In genomic region chr11:82676483-82677094, GRCh38 we compare ENCODE assay signal across 12 cellular contexts. TPM values are rescaled to one million over a fixed set of nuclear protein-coding genes. Genes with fewer than 3 reads are reported as not detected.
DNase-seq lines count a peak whose midpoint lies in the region; ATAC-seq and TF ChIP-seq lines count a peak whose summit lies in the region.
"Had no signal": no experiment of that assay in that cellular context is flagged by ENCODE, and none has a peak within 500 bp of the region (broad histone marks: within the 10 kb centered on the region; RNA-seq: fewer than 3 reads in every experiment).

No MANE protein-coding gene starts in this region.

- peak; percentile 52 for ATAC-seq in GM18517 (IDR thresholded peaks at IDR 0.05; ENCODE audit: unreplicated experiment)
- ATAC-seq in naive thymus-derived CD4-positive, alpha-beta T cell = no peak

- DNase-seq in AG04450 (ENCODE audit: low read depth, low spot score) (no peak), PC-9 (no peak), fibroblast of villous mesenchyme (ENCODE audit: low read depth) (no peak), DMS153 (lab: John Stamatoyannopoulos, UW) (no peak), testis (no peak)
- no peak for DNase-seq in naive thymus-derived CD4-positive, alpha-beta T cell
- DNase-seq in effector CD4-positive, alpha-beta T cell = no peak
- DNase-seq: activated CD4-positive, CD25-positive, alpha-beta regulatory T cell; hypothalamus; posterior cingulate gyrus had no signal

- peaks cover 0 to 29% (median 15%) of the 10 kb centered on the region in 5 donors for H3K27me3 Mint-ChIP-seq in naive thymus-derived CD4-positive, alpha-beta T cell

- no peaks in the 10 kb centered on the region for H3F3A ChIP-seq in PC-9 (ENCODE audit: insufficient read depth, low read depth)

- no peaks in the 10 kb centered on the region for H3K36me3 Mint-ChIP-seq in naive thymus-derived CD4-positive, alpha-beta T cell

- no TSS peak for BruUV-seq in PC-9 (replicated peaks; lab: Mats Ljungman, UMichigan)

- H3K9me3 ChIP-seq in AG04450 (ENCODE audit: control insufficient read depth, insufficient read depth, low read length) (no peaks in the 10 kb centered on the region), PC-9 (ENCODE audit: insufficient read depth, low read depth) (no peaks in the 10 kb centered on the region), testis (no peaks in the 10 kb centered on the region)
- no peaks in the 10 kb centered on the region for H3K9me3 ChIP-seq in naive thymus-derived CD4-positive, alpha-beta T cell (ENCODE audit: control insufficient read depth in 2 of 3, low read length in 3 of 3)

- H3K27me3 ChIP-seq in AG04450 (ENCODE audit: control insufficient read depth, insufficient read depth, low read length) = no peaks in the 10 kb centered on the region
- H3K27me3 ChIP-seq in PC-9 (ENCODE audit: insufficient read depth, low read depth) = no peaks in the 10 kb centered on the region
- H3K27me3 ChIP-seq in naive thymus-derived CD4-positive, alpha-beta T cell (ENCODE audit: control insufficient read depth in 2 of 2, insufficient read depth in 2 of 2, low read length in 2 of 2) = no peaks in the 10 kb centered on the region
- no peaks in the 10 kb centered on the region for H3K27me3 ChIP-seq in testis

- H3K27ac Mint-ChIP-seq in naive thymus-derived CD4-positive, alpha-beta T cell = no peak overlapping the region

- H3K4me3 ChIP-seq in AG04450 (ENCODE audit: low read depth, low read length) = no peak overlapping the region
- no peak overlapping the region for H3K4me3 ChIP-seq in PC-9
- no peak overlapping the region for H3K4me3 ChIP-seq in fibroblast of villous mesenchyme (ENCODE audit: low read depth, low read length)
- no peak overlapping the region for H3K4me3 ChIP-seq in naive thymus-derived CD4-positive, alpha-beta T cell (ENCODE audit: low read length)
- no peak overlapping the region for H3K4me3 ChIP-seq in testis

- CTCF ChIA-PET in AG04450 (lab: Charles Lee) = interaction anchor here (0.6 to 0.9 kb wide), 2 partner anchors 12 to 1029 kb away, joined by 3 read pairs; no protein-coding TSS in a partner anchor
- CTCF ChIA-PET in PC-9 (lab: Charles Lee) = interaction anchor here (0.9 kb wide), 1 partner anchor 20 kb away, joined by 4 read pairs; no protein-coding TSS in a partner anchor
- CTCF ChIA-PET in naive thymus-derived CD4-positive, alpha-beta T cell (lab: Charles Lee) = no interaction called here

- H4K20me1 ChIP-seq in PC-9 (ENCODE audit: insufficient read depth) = no peaks in the 10 kb centered on the region

- 53 to 69% methylated on average over 3 of the region's 3 CpGs for WGBS in testis, 2 donors

- peaks cover 0 to 22% (median 5%) of the 10 kb centered on the region in 11 donors for H3K9me3 Mint-ChIP-seq in naive thymus-derived CD4-positive, alpha-beta T cell

- H3K79me2 ChIP-seq in PC-9 (ENCODE audit: low read depth) = no peaks in the 10 kb centered on the region

- H3K27ac ChIP-seq in AG04450 (ENCODE audit: low read depth, low read length) (no peak overlapping the region), PC-9 (no peak overlapping the region), testis (no peak overlapping the region)
- H3K27ac ChIP-seq in naive thymus-derived CD4-positive, alpha-beta T cell (ENCODE audit: low read depth, low read length) = no peak overlapping the region

- TF ChIP-seq CTCF in AG04450 (IDR thresholded peaks at IDR 0.05; ENCODE audit: low read depth, low read length) (peak; percentile 34; the same call in 1 of the 2 replicates), PC-9 (conservative IDR thresholded peaks at IDR 0.05) (peak; percentile 75), fibroblast of villous mesenchyme (IDR thresholded peaks at IDR 0.05; ENCODE audit: insufficient read depth, low read depth, low read length) (peak; percentile 46), testis (IDR thresholded peaks at IDR 0.05) (peak in 1 of 3 experiments; percentile 43)

- no peaks in the 10 kb centered on the region for H3K9me2 ChIP-seq in PC-9 (ENCODE audit: insufficient read depth)

- H3K4me3 Mint-ChIP-seq in naive thymus-derived CD4-positive, alpha-beta T cell = no peak overlapping the region

- no peak overlapping the region for H3K4me2 ChIP-seq in PC-9

- no peaks in the 10 kb centered on the region for H3K4me1 Mint-ChIP-seq in naive thymus-derived CD4-positive, alpha-beta T cell

- no peak overlapping the region for H2AFZ ChIP-seq in PC-9

- no peaks in the 10 kb centered on the region for H3K36me3 ChIP-seq in PC-9 (ENCODE audit: low read depth)
- no peaks in the 10 kb centered on the region for H3K36me3 ChIP-seq in naive thymus-derived CD4-positive, alpha-beta T cell (ENCODE audit: control insufficient read depth in 2 of 3, insufficient read depth in 3 of 3, low read length in 3 of 3)
- no peaks in the 10 kb centered on the region for H3K36me3 ChIP-seq in testis (ENCODE audit: low read depth, missing control alignments)

- H3K4me1 ChIP-seq in PC-9 (replicated peaks; ENCODE audit: insufficient read depth) = no peaks in the 10 kb centered on the region
- H3K4me1 ChIP-seq in naive thymus-derived CD4-positive, alpha-beta T cell (ENCODE audit: control insufficient read depth in 2 of 2, insufficient read depth in 2 of 2, low read length in 2 of 2) = no peaks in the 10 kb centered on the region
- H3K4me1 ChIP-seq in testis = no peaks in the 10 kb centered on the region

- TF ChIP-seq POLR2A in testis (IDR thresholded peaks at IDR 0.05) = no peak

- intact Hi-C loops in PC-9 (cut with micrococcal nuclease; ENCODE audit: unreplicated experiment) (no loop called here), testis (cut with DNase I; ENCODE audit: low total_unique reads) (no loop called here)
- intact Hi-C loops in naive thymus-derived CD4-positive, alpha-beta T cell (cut with micrococcal nuclease) = no loop called here

- POLR2A ChIA-PET in AG04450 (lab: Yijun Ruan, JAX) = no interaction called here
- POLR2A ChIA-PET in PC-9 (lab: Charles Lee; ENCODE audit: unreplicated experiment) = no interaction called here
- POLR2A ChIA-PET in naive thymus-derived CD4-positive, alpha-beta T cell (lab: Charles Lee) = no interaction called here

RNA-seq across cellular contexts. Expression of gene FAM181B, which starts 57.1 kb away (rescaled TPM):
- polyA plus RNA-seq in AG04450 (2011; rRNA removed) (not detected in 2 replicates), testis (ENCODE audit: insufficient read depth, low read depth, low replicate concordance) (0.45 TPM)
- polyA minus RNA-seq in AG04450 (2011; rRNA and poly(A)+ RNA removed) = not detected in 2 replicates
- total RNA-seq in PC-9 (2021) (not detected in 2 replicates), fibroblast of villous mesenchyme (under 0.01 TPM in 1 of 2 replicates, not detected in the other), testis (1 to 10 TPM; 1.1 to 1.2 TPM)
- under 1 TPM in 4 of 5 experiments, not detected in 1; 0.10 to 0.97 (median 0.40) TPM for total RNA-seq in naive thymus-derived CD4-positive, alpha-beta T cell
- polyA plus RNA-seq in naive thymus-derived CD4-positive, alpha-beta T cell = under 1 TPM in 1 of 2 donors, not detected in 1; 0.19 TPM
- total RNA-seq: HT1080 had no signal
